1 cellular context compared by ENCODE assay signal in the genomic region with DNA sequence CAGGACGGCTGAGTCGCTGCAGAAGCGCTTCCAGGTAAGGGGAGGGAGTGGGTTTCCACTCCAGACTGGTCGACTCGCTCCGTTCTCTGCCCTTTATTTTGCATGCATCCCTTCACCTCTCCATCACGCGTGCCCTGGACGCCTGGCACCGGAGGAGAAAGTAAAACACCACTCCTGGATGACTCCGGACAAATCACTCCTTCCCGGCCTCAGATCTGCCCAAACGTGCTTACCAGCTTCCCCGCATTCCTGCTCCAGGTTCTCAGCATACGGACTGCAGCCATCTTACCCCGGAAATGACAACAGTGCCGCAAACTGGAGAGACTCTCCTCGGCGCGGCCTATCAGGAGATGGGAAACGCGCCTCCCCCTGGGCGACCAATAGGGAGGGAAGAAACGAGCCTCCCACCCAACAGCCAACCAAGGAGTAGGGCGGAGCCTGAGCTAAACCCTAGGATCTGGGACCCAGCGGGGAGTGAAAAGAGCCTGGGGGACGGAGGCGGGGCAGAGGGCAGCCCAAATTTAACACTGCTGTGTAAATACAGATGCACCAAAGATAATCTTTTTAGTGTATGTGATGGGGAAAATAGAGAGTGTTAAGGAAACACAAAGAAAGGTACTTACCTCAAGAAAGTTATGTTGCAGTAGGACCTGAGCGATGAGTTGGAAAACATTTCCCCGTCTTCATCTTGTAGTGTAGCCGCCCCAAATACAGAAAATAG.
A peak's percentile ranks its signal among the peaks of the same experiment; 100 is the strongest.
TF ChIP-seq lines count a peak whose summit lies in the region.

Gene DBT (minus strand): TSS at position 298 of the 721 bp plus-strand sequence. CDS start 14 bp downstream, at position 284.

TF ChIP-seq in A549, 52 proteins besides CTCF, POLR2A, EP300 and RAD21 (continued from another document):
- TF ChIP-seq, protein P1, sequence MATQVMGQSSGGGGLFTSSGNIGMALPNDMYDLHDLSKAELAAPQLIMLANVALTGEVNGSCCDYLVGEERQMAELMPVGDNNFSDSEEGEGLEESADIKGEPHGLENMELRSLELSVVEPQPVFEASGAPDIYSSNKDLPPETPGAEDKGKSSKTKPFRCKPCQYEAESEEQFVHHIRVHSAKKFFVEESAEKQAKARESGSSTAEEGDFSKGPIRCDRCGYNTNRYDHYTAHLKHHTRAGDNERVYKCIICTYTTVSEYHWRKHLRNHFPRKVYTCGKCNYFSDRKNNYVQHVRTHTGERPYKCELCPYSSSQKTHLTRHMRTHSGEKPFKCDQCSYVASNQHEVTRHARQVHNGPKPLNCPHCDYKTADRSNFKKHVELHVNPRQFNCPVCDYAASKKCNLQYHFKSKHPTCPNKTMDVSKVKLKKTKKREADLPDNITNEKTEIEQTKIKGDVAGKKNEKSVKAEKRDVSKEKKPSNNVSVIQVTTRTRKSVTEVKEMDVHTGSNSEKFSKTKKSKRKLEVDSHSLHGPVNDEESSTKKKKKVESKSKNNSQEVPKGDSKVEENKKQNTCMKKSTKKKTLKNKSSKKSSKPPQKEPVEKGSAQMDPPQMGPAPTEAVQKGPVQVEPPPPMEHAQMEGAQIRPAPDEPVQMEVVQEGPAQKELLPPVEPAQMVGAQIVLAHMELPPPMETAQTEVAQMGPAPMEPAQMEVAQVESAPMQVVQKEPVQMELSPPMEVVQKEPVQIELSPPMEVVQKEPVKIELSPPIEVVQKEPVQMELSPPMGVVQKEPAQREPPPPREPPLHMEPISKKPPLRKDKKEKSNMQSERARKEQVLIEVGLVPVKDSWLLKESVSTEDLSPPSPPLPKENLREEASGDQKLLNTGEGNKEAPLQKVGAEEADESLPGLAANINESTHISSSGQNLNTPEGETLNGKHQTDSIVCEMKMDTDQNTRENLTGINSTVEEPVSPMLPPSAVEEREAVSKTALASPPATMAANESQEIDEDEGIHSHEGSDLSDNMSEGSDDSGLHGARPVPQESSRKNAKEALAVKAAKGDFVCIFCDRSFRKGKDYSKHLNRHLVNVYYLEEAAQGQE (IDR thresholded peaks at IDR 0.05): no peak
- TF ChIP-seq POLR2AphosphoS2 (conservative IDR thresholded peaks at IDR 0.05; ENCODE audit: low read length) (no peak), ZSCAN20 (CRISPR knock-in tag; IDR thresholded peaks at IDR 0.05) (no peak), HEYL (CRISPR knock-in tag; IDR thresholded peaks at IDR 0.05) (no peak), CHD4 (IDR thresholded peaks at IDR 0.05; ENCODE audit: borderline replicate concordance) (no peak), USF2 (IDR thresholded peaks at IDR 0.05) (no peak), SREBF2 (IDR thresholded peaks at IDR 0.05) (no peak), FOSL2 (IDR thresholded peaks at IDR 0.05) (no peak), FOSL2 (CRISPR knock-in tag; IDR thresholded peaks at IDR 0.05) (no peak), EHMT2 (IDR thresholded peaks at IDR 0.05; ENCODE audit: low read depth) (no peak), FOXS1 (CRISPR knock-in tag; IDR thresholded peaks at IDR 0.05) (no peak), NR3C1 (IDR thresholded peaks at IDR 0.05) (no peak), HOXB13 (CRISPR knock-in tag; IDR thresholded peaks at IDR 0.05; ENCODE audit: low read depth) (no peak), HOXA7 (CRISPR knock-in tag; IDR thresholded peaks at IDR 0.05) (no peak), TP53 (CRISPR knock-in tag; IDR thresholded peaks at IDR 0.05) (no peak), CEBPB (IDR thresholded peaks at IDR 0.05) (no peak), ZC3H11A (IDR thresholded peaks at IDR 0.05) (no peak), RNF2 (IDR thresholded peaks at IDR 0.05; ENCODE audit: borderline replicate concordance, low read depth) (no peak), CHD2 (IDR thresholded peaks at IDR 0.05; ENCODE audit: low read length, partially characterized antibody) (no peak), JUN (IDR thresholded peaks at IDR 0.05) (peak; percentile 22 to 65; a peak in 3 of 5 replicates), EHF (CRISPR knock-in tag; IDR thresholded peaks at IDR 0.05) (no peak), CBX8 (IDR thresholded peaks at IDR 0.05) (no peak)
- TF ChIP-seq, protein P2, sequence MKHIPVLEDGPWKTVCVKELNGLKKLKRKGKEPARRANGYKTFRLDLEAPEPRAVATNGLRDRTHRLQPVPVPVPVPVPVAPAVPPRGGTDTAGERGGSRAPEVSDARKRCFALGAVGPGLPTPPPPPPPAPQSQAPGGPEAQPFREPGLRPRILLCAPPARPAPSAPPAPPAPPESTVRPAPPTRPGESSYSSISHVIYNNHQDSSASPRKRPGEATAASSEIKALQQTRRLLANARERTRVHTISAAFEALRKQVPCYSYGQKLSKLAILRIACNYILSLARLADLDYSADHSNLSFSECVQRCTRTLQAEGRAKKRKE (CRISPR knock-in tag; IDR thresholded peaks at IDR 0.05; ENCODE audit: low read depth): no peak
- TF ChIP-seq, protein P3, sequence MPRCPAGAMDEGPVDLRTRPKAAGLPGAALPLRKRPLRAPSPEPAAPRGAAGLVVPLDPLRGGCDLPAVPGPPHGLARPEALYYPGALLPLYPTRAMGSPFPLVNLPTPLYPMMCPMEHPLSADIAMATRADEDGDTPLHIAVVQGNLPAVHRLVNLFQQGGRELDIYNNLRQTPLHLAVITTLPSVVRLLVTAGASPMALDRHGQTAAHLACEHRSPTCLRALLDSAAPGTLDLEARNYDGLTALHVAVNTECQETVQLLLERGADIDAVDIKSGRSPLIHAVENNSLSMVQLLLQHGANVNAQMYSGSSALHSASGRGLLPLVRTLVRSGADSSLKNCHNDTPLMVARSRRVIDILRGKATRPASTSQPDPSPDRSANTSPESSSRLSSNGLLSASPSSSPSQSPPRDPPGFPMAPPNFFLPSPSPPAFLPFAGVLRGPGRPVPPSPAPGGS (IDR thresholded peaks at IDR 0.05): 0 out of 3 replicates have a peak, but pooled peaks have one; percentile 48
